ENCODE assay signal across 1 cellular context in the genomic region with DNA sequence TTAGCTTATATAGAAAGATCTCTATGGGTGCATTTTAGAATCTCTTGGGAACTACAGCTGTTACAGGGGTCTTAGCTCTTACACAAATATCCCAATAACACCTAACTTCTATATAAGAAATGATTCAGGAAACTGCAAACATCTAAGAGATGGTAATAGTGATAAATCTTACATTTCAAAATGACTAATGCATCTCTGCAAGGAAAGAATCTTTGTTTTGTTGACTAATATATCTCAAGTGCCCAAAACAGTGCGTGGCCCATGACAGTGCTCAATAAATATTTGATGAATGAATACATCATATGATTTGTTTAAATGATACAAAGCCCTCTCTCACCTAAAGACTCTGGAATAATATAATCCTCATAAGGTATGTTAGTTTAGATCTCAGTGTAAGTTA.
TF ChIP-seq lines count a peak whose summit lies in the region.

No MANE protein-coding gene starts in this region.

TF ChIP-seq in SK-N-SH treated with all-trans-retinoic acid at 6 μM for 48 hours, 23 proteins besides CTCF, POLR2A, EP300 and RAD21 (continued from another document):
- TF ChIP-seq, protein P1, sequence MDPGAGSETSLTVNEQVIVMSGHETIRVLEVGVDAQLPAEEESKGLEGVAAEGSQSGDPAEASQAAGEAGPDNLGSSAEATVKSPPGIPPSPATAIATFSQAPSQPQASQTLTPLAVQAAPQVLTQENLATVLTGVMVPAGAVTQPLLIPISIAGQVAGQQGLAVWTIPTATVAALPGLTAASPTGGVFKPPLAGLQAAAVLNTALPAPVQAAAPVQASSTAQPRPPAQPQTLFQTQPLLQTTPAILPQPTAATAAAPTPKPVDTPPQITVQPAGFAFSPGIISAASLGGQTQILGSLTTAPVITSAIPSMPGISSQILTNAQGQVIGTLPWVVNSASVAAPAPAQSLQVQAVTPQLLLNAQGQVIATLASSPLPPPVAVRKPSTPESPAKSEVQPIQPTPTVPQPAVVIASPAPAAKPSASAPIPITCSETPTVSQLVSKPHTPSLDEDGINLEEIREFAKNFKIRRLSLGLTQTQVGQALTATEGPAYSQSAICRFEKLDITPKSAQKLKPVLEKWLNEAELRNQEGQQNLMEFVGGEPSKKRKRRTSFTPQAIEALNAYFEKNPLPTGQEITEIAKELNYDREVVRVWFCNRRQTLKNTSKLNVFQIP (CRISPR knock-in tag; IDR thresholded peaks at IDR 0.05; ENCODE audit: borderline replicate concordance, low read depth): no peak
- TF ChIP-seq OSR1 (CRISPR knock-in tag; IDR thresholded peaks at IDR 0.05): no peak
